In genomic region chr3:178508443-178508825, GRCh38 we compare ENCODE assay signal across 17 cellular contexts. TPM values are rescaled to one million over a fixed set of nuclear protein-coding genes. Genes with fewer than 3 reads are reported as not detected.
"Had no signal": no experiment of that assay in that cellular context is flagged by ENCODE, and none has a peak within 500 bp of the region (broad histone marks: within the 10 kb centered on the region; RNA-seq: fewer than 3 reads in every experiment).

No MANE protein-coding gene starts in this region.

- H3K4me1 ChIP-seq: spleen had no signal

- FAIRE-seq: frontal cortex had no signal

- H3K36me3 ChIP-seq: brain microvascular endothelial cell, spleen had no signal

- H3K9me3 ChIP-seq: spleen had no signal

- DNase-seq: activated CD4-positive, CD25-positive, alpha-beta regulatory T cell treated with anti-CD3 and anti-CD28 coated beads, Interleukin-2, amount 50 U/mL, for 72 hours; activated naive CD8-positive, alpha-beta T cell treated with anti-CD3 and anti-CD28 coated beads, Interleukin-2, amount 10 ng/mL, durations not matched to agents 7 days and 5 days; brain microvascular endothelial cell; effector memory CD4-positive, alpha-beta T cell; head of caudate nucleus; nucleus accumbens; spleen had no signal

- H3K4me3 ChIP-seq: spleen had no signal

- ATAC-seq: natural killer cell treated with Interleukin-12 subunit alpha and Interleukin-12 subunit beta and Interleukin-15 and Interleukin-18, amount 100 ng/mL, for 72 hours; sciatic nerve; stimulated activated effector memory CD8-positive, alpha-beta T cell treated with anti-CD3 and anti-CD28 coated beads, Interleukin-12 subunit alpha, Interleukin-12 subunit beta, amount 100 ng/mL, for 72 hours had no signal

- H3K27ac ChIP-seq: brain microvascular endothelial cell, epithelial cell of prostate, spleen had no signal

- H3K27me3 ChIP-seq: brain microvascular endothelial cell, spleen had no signal

RNA-seq across cellular contexts. Expression of gene KCNMB2, which starts 27.8 kb away (rescaled TPM):
- total RNA-seq: activated CD8-positive, alpha-beta memory T cell treated with anti-CD3 and anti-CD28 coated beads for 36 hours; activated naive CD8-positive, alpha-beta T cell treated with anti-CD3 and anti-CD28 coated beads, Interleukin-2, amount 10 ng/mL, durations not matched to agents 7 days and 5 days; activated T-helper 1 cell treated with anti-CD3 and anti-CD28 coated beads, Interleukin-12 subunit alpha, Interleukin-12 subunit beta, Interleukin-2, Interleukin-4 antibody, amounts not matched to agents 30 ng/mL and 10 ng/mL and 1 ng/mL, durations not matched to agents 14 hours and 24 hours and 36 hours; natural killer cell treated with Interleukin-12 subunit alpha and Interleukin-12 subunit beta and Interleukin-15 and Interleukin-18, amount 100 ng/mL, for 72 hours; posterior vena cava; sciatic nerve; ureter had no signal
- polyA plus RNA-seq: fibroblast of lung had no signal
